In the genomic region with DNA sequence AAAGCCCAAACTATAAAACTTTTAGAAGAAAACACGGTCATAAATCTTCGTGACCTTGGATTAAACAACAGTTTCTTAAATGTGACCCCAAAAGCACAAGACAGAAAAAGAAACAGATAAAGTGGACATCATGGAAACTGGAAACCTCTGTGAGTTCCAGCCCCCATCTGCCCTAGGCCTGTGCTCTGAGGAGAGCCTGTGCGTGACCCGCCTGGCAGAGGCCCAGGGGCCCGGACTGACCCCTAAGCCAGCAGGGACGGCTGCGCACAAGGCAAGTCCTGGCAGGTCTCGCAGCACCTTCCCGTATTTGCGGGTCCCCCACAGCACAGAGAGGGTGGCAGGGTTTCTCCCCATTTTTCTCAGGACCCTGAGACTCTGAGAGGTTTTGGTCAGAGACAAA, we compare ENCODE assay signal across 26 cellular contexts.
DNase-seq lines count a peak whose midpoint lies in the region; ATAC-seq, FAIRE-seq and TF ChIP-seq lines count a peak whose summit lies in the region.
"Had no signal": no experiment of that assay in that cellular context is flagged by ENCODE, and none has a peak within 500 bp of the region (broad histone marks: within the 10 kb centered on the region; RNA-seq: fewer than 3 reads in every experiment).

No MANE protein-coding gene starts in this region.

- no peak overlapping the region for H3K23ac ChIP-seq in H1 (ENCODE audit: insufficient read length)

- no peaks in the 10 kb centered on the region for H3K27me3 ChIP-seq in H1 (replicated peaks in 1 of 4; ENCODE audit: control insufficient read depth in 3 of 4, extremely low read depth in 1 of 4, insufficient read depth in 3 of 4, low read length in 3 of 4)
- H3K27me3 ChIP-seq in right lobe of liver, result no peaks in the 10 kb centered on the region
- H3K27me3 ChIP-seq in sigmoid colon, result no peaks in the 10 kb centered on the region
- H3K27me3 ChIP-seq: MG63 had no signal

- H3K56ac ChIP-seq in H1 (replicated peaks; ENCODE audit: insufficient read length, low read depth, low read length), result no peak overlapping the region

- no peak for TF ChIP-seq EP300 in H1 (IDR thresholded peaks at IDR 0.05; ENCODE audit: borderline replicate concordance in 1 of 2, low read depth in 2 of 2, low read length in 2 of 2)
- no peak for TF ChIP-seq EP300 in sigmoid colon (IDR thresholded peaks at IDR 0.05)

- peak overlapping the region; percentile 32; the same call in 1 of the 2 replicates for H4K8ac ChIP-seq in H1 (ENCODE audit: extremely low read depth, insufficient read depth, low read length)

- no peak overlapping the region for H2AK5ac ChIP-seq in H1 (ENCODE audit: low read depth, low read length)

- no peak overlapping the region for H2BK5ac ChIP-seq in H1 (ENCODE audit: low read depth, low read length)

- no peak overlapping the region for H3K9ac ChIP-seq in H1 (replicated peaks in 1 of 4; ENCODE audit: extremely low read depth in 1 of 4, low read depth in 3 of 4, low read length in 3 of 4)

- 98% methylated on average over 10 of the region's 10 CpGs; no CpG with 5 or more reads in 1 of the 2 experiments for WGBS in H1 (ENCODE audit: extremely low coverage in 1 of 2, insufficient coverage in 1 of 2, insufficient read length in 1 of 2, insufficient replicate concordance in 2 of 2, low coverage in 1 of 2, low lambda C conversion rate in 2 of 2, missing lambda C conversion rate in 1 of 2), 2 experiments
- WGBS in right lobe of liver (ENCODE audit: insufficient coverage, low coverage, low lambda C conversion rate, missing lambda C conversion rate), result 52% methylated on average over 4 of the region's 10 CpGs
- WGBS in sigmoid colon, 2 donors, result 89 to 93% methylated on average over 10 of the region's 10 CpGs

- peaks cover 7% of the 10 kb centered on the region in 2 experiments for H4K20me1 ChIP-seq in H1 (replicated peaks in 1 of 2; ENCODE audit: control insufficient read depth in 1 of 2, insufficient read depth in 2 of 2, low read length in 2 of 2)

- DNase-seq in RWPE1 (ENCODE audit: low spot score) (no peak), H1 (ENCODE audit: low read depth in 1 of 2, low spot score in 2 of 2) (no peak), right lobe of liver (peak in 2 of 3 donors; percentile 73 to 81), sigmoid colon (no peak), Ammon's horn (ENCODE audit: low spot score) (no peak), HPDE6-E6E7 (ENCODE audit: extremely low spot score) (no peak), iPS-NIHi11 (ENCODE audit: low spot score) (no peak)
- DNase-seq: CD8-positive, alpha-beta memory T cell; DMS 273 treated with DMSO at 0.1 percent for 48 hours; DMS79; EL; GDM1; H7; IMR-90; KG1; MG63; NCI-H1105 treated with DMSO at 0.1 percent for 48 hours; NCI-H146; NCI-H1930; NCI-H526 treated with DMSO at 0.1 percent for 48 hours; PC-9; SHP77 treated with DMSO at 0.1 percent for 48 hours had no signal

- no peak overlapping the region for H2BK120ac ChIP-seq in H1 (replicated peaks; ENCODE audit: low read depth, low read length)

- no peak overlapping the region for H3K4ac ChIP-seq in H1 (replicated peaks; ENCODE audit: insufficient read length, low read depth, low read length)

- H2BK12ac ChIP-seq in H1 (ENCODE audit: low read depth, low read length), result no peak overlapping the region

- H2BK15ac ChIP-seq in H1 (ENCODE audit: low read length), result no peak overlapping the region

- H3K9me3 ChIP-seq in H1 (ENCODE audit: insufficient read depth in 2 of 2, low read depth in 1 of 2, low read length in 1 of 2), result no peaks in the 10 kb centered on the region
- H3K9me3 ChIP-seq in right lobe of liver, result no peaks in the 10 kb centered on the region
- no peaks in the 10 kb centered on the region for H3K9me3 ChIP-seq in sigmoid colon
- H3K9me3 ChIP-seq: MG63 had no signal

- no peak overlapping the region for H2AFZ ChIP-seq in H1 (ENCODE audit: low read length)
- H2AFZ ChIP-seq: PC-9 had no signal

- CTCF ChIA-PET in RWPE1 (lab: Yijun Ruan, JAX) (no interaction called here), H1 (lab: Charles Lee; ENCODE audit: partially characterized antibody) (interaction anchor here (1.4 to 1.8 kb wide), 2 partner anchors 16 to 114 kb away, joined by 3 to 7 read pairs; no protein-coding TSS in a partner anchor)

- H3K18ac ChIP-seq in H1 (ENCODE audit: extremely low read depth, low read length), result no peak overlapping the region

- peaks cover 0 to 6% (median 0%) of the 10 kb centered on the region in 4 experiments; a peak in 2 of 7 replicates for H3K4me1 ChIP-seq in H1 (replicated peaks in 1 of 4; ENCODE audit: control insufficient read depth in 3 of 4, insufficient read depth in 4 of 4, low read length in 3 of 4)
- peaks cover 0 to 22% (median 3%) of the 10 kb centered on the region in 4 donors for H3K4me1 ChIP-seq in right lobe of liver
- H3K4me1 ChIP-seq in sigmoid colon, result peaks cover 0 to 47% (median 38%) of the 10 kb centered on the region in 4 donors

- H3K4me3 ChIP-seq in H1 (ENCODE audit: extremely low read depth in 1 of 4, insufficient read depth in 2 of 4, low read depth in 3 of 4, low read length in 4 of 4) (no peak overlapping the region), right lobe of liver (no peak overlapping the region), sigmoid colon (no peak overlapping the region)
- H3K4me3 ChIP-seq: GM12878, MG63, PC-9, SK-N-MC had no signal

- no peak for TF ChIP-seq POLR2A in H1 (IDR thresholded peaks at IDR 0.05; ENCODE audit: control extremely low read depth in 1 of 2, low read depth in 2 of 2, low read length in 2 of 2)
- no peak for TF ChIP-seq POLR2A in right lobe of liver (IDR thresholded peaks at IDR 0.05)
- no peak for TF ChIP-seq POLR2A in sigmoid colon (IDR thresholded peaks at IDR 0.05)

- TF ChIP-seq RAD21 in H1 (IDR thresholded peaks at IDR 0.05 in 1 of 2, conservative IDR thresholded peaks at IDR 0.05 in 1 of 2; ENCODE audit: low read depth in 2 of 2, low read length in 2 of 2), result no peak

- peaks cover 0 to 30% of the 10 kb centered on the region in 2 experiments; a peak in 1 of 4 replicates for H3K79me2 ChIP-seq in H1 (ENCODE audit: control insufficient read depth in 1 of 2, insufficient read depth in 2 of 2, low read length in 2 of 2)

- no peak for FAIRE-seq in H1 (lab: Jason Lieb, UNC)
- FAIRE-seq: GM12878 had no signal

- intact Hi-C loops in right lobe of liver (cut with DNase I) (no loop called here), sigmoid colon (cut with DNase I) (no loop called here)

- POLR2A ChIA-PET in RWPE1 (lab: Yijun Ruan, JAX; ENCODE audit: low non-redundant PET) (no interaction called here), H1 (lab: Charles Lee; ENCODE audit: partially characterized antibody) (interaction anchor here (0.6 kb wide), 1 partner anchor 79 kb away, joined by 3 read pairs; no protein-coding TSS in a partner anchor)

- ATAC-seq in right lobe of liver, result peak; percentile 44 to 74 (median 56)
- no peak for ATAC-seq in HG03095 (IDR thresholded peaks at IDR 0.05; ENCODE audit: unreplicated experiment)
- ATAC-seq: GM12878 had no signal

- no peak for TF ChIP-seq CTCF in RWPE1 (conservative IDR thresholded peaks at IDR 0.05; ENCODE audit: low read depth)
- TF ChIP-seq CTCF in H1 (IDR thresholded peaks at IDR 0.05; ENCODE audit: control extremely low read depth in 1 of 3, insufficient read depth in 1 of 3, low read depth in 1 of 3, low read length in 3 of 3), result no peak
- no peak for TF ChIP-seq CTCF in right lobe of liver (IDR thresholded peaks at IDR 0.05)
- TF ChIP-seq CTCF in sigmoid colon (IDR thresholded peaks at IDR 0.05), result no peak

- H4K5ac ChIP-seq in H1 (ENCODE audit: insufficient read length, low read depth, low read length), result no peak overlapping the region

- H3K79me1 ChIP-seq in H1 (ENCODE audit: low read depth, low read length), result peaks cover 4% of the 10 kb centered on the region; the same call in 1 of the 2 replicates

- no peak overlapping the region for H4K91ac ChIP-seq in H1 (replicated peaks; ENCODE audit: insufficient read length, low read length)

- no peaks in the 10 kb centered on the region for H3K23me2 ChIP-seq in H1 (ENCODE audit: low read depth, low read length)

- H3K4me2 ChIP-seq in H1 (ENCODE audit: insufficient read depth in 1 of 2, low read depth in 2 of 2, low read length in 2 of 2), result no peak overlapping the region
- H3K4me2 ChIP-seq: PC-9 had no signal

- H3K27ac ChIP-seq in RWPE1 (peak overlapping the region; percentile 29), H1 (ENCODE audit: low read depth, low read length) (no peak overlapping the region), right lobe of liver (no peak overlapping the region), sigmoid colon (peak overlapping the region; percentile 25 to 70 (median 56))
- H3K27ac ChIP-seq: C4-2B, PC-9, SK-N-MC had no signal

- H2BK20ac ChIP-seq in H1 (ENCODE audit: low read length), result no peak overlapping the region

- H3K36me3 ChIP-seq in H1 (ENCODE audit: control insufficient read depth in 2 of 4, insufficient read depth in 4 of 4, low read length in 3 of 4) (peaks cover 0 to 2% (median 0%) of the 10 kb centered on the region in 4 experiments; a peak in 1 of 8 replicates), right lobe of liver (no peaks in the 10 kb centered on the region), sigmoid colon (peaks cover 0 to 6% (median 0%) of the 10 kb centered on the region in 4 donors)
- H3K36me3 ChIP-seq: MG63 had no signal

- no peak overlapping the region for H3K14ac ChIP-seq in H1 (ENCODE audit: insufficient read length)

TF ChIP-seq in H1, 55 proteins besides CTCF, POLR2A, EP300 and RAD21 (continues in another document):
- TF ChIP-seq CHD2 (IDR thresholded peaks at IDR 0.05; ENCODE audit: low read length), result no peak
- no peak for TF ChIP-seq GABPA (IDR thresholded peaks at IDR 0.05; ENCODE audit: borderline replicate concordance, insufficient read depth, low read length)
- no peak for TF ChIP-seq SP4 (IDR thresholded peaks at IDR 0.05; ENCODE audit: low read length)
- TF ChIP-seq RBBP5 (IDR thresholded peaks at IDR 0.05; ENCODE audit: borderline replicate concordance, low read depth, low read length), result no peak
- TF ChIP-seq CBX5 (IDR thresholded peaks at IDR 0.05; ENCODE audit: low read depth, low read length), result no peak
- TF ChIP-seq CHD1 (IDR thresholded peaks at IDR 0.05; ENCODE audit: low read depth, low read length), result no peak

Comparison
In these comparisons a context has a peak if more than half of its experiments do, and no peak if none do; other contexts are left out.
1. DNase-seq: peak in right lobe of liver (2 of 3); none in RWPE1 (single experiment), H1 (0 of 2), sigmoid colon (single experiment), Ammon's horn (single experiment), HPDE6-E6E7 (single experiment) and iPS-NIHi11 (single experiment).
2. H3K27ac ChIP-seq: peak in RWPE1 (single experiment) and sigmoid colon (4 of 4); none in H1 (single experiment) and right lobe of liver (0 of 3).